ENCODE assay signal across 9 cellular contexts in genomic region chr1:7175507-7175906, GRCh38.
"Had no signal": no experiment of that assay in that cellular context is flagged by ENCODE, and none has a peak within 500 bp of the region (broad histone marks: within the 10 kb centered on the region; RNA-seq: fewer than 3 reads in every experiment).

No MANE protein-coding gene starts in this region.

- DNase-seq: H9, KBM-7 had no signal

- H3K36me3 Mint-ChIP-seq: IgD-negative memory B cell had no signal

- H3K4me3 Mint-ChIP-seq: GM23338, H9, IgD-negative memory B cell had no signal

- H3K4me2 ChIP-seq: GM23338, KMS-11 had no signal

- H3K9ac ChIP-seq: KMS-11 had no signal

- ATAC-seq: GM23338, HepG2 had no signal

- FAIRE-seq: H1, H54, HepG2 had no signal

- H3K27ac Mint-ChIP-seq: GM23338, IgD-negative memory B cell had no signal

- H3K4me3 ChIP-seq: GM23338 had no signal

- H3K4me1 Mint-ChIP-seq: IgD-negative memory B cell had no signal

- H3K27ac ChIP-seq: HL-60, KMS-11 had no signal
